Comparison of ENCODE assay signal across 11 cellular contexts in genomic region chr10:114492351-114493037, GRCh38.
DNase-seq lines count a peak whose midpoint lies in the region; ATAC-seq and TF ChIP-seq lines count a peak whose summit lies in the region.
"Had no signal": no experiment of that assay in that cellular context is flagged by ENCODE, and none has a peak within 500 bp of the region (broad histone marks: within the 10 kb centered on the region; RNA-seq: fewer than 3 reads in every experiment).

No MANE protein-coding gene starts in this region.

- H3K27me3 Mint-ChIP-seq in stimulated activated naive CD8-positive, alpha-beta T cell treated with anti-CD3 and anti-CD28 coated beads, Interleukin-15, Interleukin-2, amounts not matched to agents 100 ng/mL and 50 ng/mL, for 24 hours, result no peaks in the 10 kb centered on the region

- H3K36me3 ChIP-seq in heart left ventricle, result peaks cover 0 to 59% (median 24%) of the 10 kb centered on the region in 9 donors

- H3K9me3 Mint-ChIP-seq in stimulated activated naive CD8-positive, alpha-beta T cell treated with anti-CD3 and anti-CD28 coated beads, Interleukin-15, Interleukin-2, amounts not matched to agents 100 ng/mL and 50 ng/mL, for 24 hours, result peaks cover 5% of the 10 kb centered on the region

- H3K9me3 ChIP-seq in heart left ventricle, result no peaks in the 10 kb centered on the region
- H3K9me3 ChIP-seq: mucosa of descending colon had no signal

- no peaks in the 10 kb centered on the region for H3K27me3 ChIP-seq in heart left ventricle

- no peak for TF ChIP-seq POLR2A in heart left ventricle (IDR thresholded peaks at IDR 0.05)

- intact Hi-C loops in heart left ventricle (cut with DNase I), result loop anchor here in 1 of 10 donors (5.0 kb wide), 1 partner anchor 45 kb away; no protein-coding TSS in a partner anchor
- intact Hi-C loops in Right ventricle myocardium superior (cut with DNase I), result no loop called here

- H3K4me1 Mint-ChIP-seq in stimulated activated naive CD8-positive, alpha-beta T cell treated with anti-CD3 and anti-CD28 coated beads, Interleukin-15, Interleukin-2, amounts not matched to agents 100 ng/mL and 50 ng/mL, for 24 hours (ENCODE audit: low read depth), result peaks cover 88% of the 10 kb centered on the region

- peak in 1 of 4 donors; percentile 21 for ATAC-seq in heart left ventricle
- ATAC-seq in Right ventricle myocardium superior (ENCODE audit: poor library complexity), result no peak
- ATAC-seq: mucosa of descending colon had no signal

- H3K4me3 Mint-ChIP-seq in stimulated activated naive CD8-positive, alpha-beta T cell treated with anti-CD3 and anti-CD28 coated beads, Interleukin-15, Interleukin-2, amounts not matched to agents 100 ng/mL and 50 ng/mL, for 24 hours, result peak overlapping the region; percentile 66

- no peak for DNase-seq in heart left ventricle
- DNase-seq in Right ventricle myocardium superior, result no peak
- peak; percentile 42 for DNase-seq in M059J (ENCODE audit: low read depth)
- DNase-seq in central memory CD4-positive, alpha-beta T cell, result peak; percentile 33
- no peak for DNase-seq in T1000 (lab: John Stamatoyannopoulos, UW)
- DNase-seq in NCI-H1417 (lab: John Stamatoyannopoulos, UW), result no peak
- no peak for DNase-seq in islet precursor cell
- DNase-seq: Calu3, mucosa of descending colon, NCI-H748 treated with DMSO at 0.1 percent for 48 hours had no signal

- peak overlapping the region; percentile 88 for H3K27ac Mint-ChIP-seq in stimulated activated naive CD8-positive, alpha-beta T cell treated with anti-CD3 and anti-CD28 coated beads, Interleukin-15, Interleukin-2, amounts not matched to agents 100 ng/mL and 50 ng/mL, for 24 hours

- peak overlapping the region in 11 of 12 donors; percentile 20 to 64 (median 45) for H3K27ac ChIP-seq in heart left ventricle

- TF ChIP-seq CTCF in heart left ventricle (IDR thresholded peaks at IDR 0.05), result no peak

- H3K36me3 Mint-ChIP-seq in stimulated activated naive CD8-positive, alpha-beta T cell treated with anti-CD3 and anti-CD28 coated beads, Interleukin-15, Interleukin-2, amounts not matched to agents 100 ng/mL and 50 ng/mL, for 24 hours (ENCODE audit: low read depth), result peaks cover 30% of the 10 kb centered on the region

- 22 to 31% (median 26%) methylated on average over 4 of the region's 4 CpGs for WGBS in heart left ventricle, 4 donors

- H3K4me3 ChIP-seq in heart left ventricle, result no peak overlapping the region
- H3K4me3 ChIP-seq: mucosa of descending colon had no signal

- peaks cover 3 to 67% (median 44%) of the 10 kb centered on the region in 12 donors for H3K4me1 ChIP-seq in heart left ventricle

Comparison
In these comparisons a context has a peak if more than half of its experiments do, and no peak if none do; other contexts are left out.
1. DNase-seq: peak in M059J (single experiment) and central memory CD4-positive, alpha-beta T cell (single experiment); none in heart left ventricle (0 of 5), Right ventricle myocardium superior (single experiment), T1000 (single experiment), NCI-H1417 (0 of 3) and islet precursor cell (single experiment).